In genomic region chr19:1882786-1883692, GRCh38 we compare ENCODE assay signal across 8 cellular contexts. TPM values are rescaled to one million over a fixed set of nuclear protein-coding genes. Genes with fewer than 3 reads are reported as not detected.
DNase-seq lines count a peak whose midpoint lies in the region; ATAC-seq and TF ChIP-seq lines count a peak whose summit lies in the region.
"Had no signal": no experiment of that assay in that cellular context is flagged by ENCODE, and none has a peak within 500 bp of the region (broad histone marks: within the 10 kb centered on the region; RNA-seq: fewer than 3 reads in every experiment).

No MANE protein-coding gene starts in this region.

- H3K4me1 Mint-ChIP-seq in activated T-helper 1 cell treated with anti-CD3 and anti-CD28 coated beads, Interleukin-12 subunit alpha, Interleukin-12 subunit beta, Interleukin-2, Interleukin-4 antibody, amounts not matched to agents 30 ng/mL and 10 ng/mL and 1 ng/mL, durations not matched to agents 14 hours and 24 hours and 36 hours (ENCODE audit: low read depth), result peaks cover 28% of the 10 kb centered on the region
- peaks cover 34 to 38% of the 10 kb centered on the region in 2 donors for H3K4me1 Mint-ChIP-seq in stimulated activated naive B cell treated with anti-CD40 and anti-IgM and Interleukin-4, amounts not matched to agents 10 μg/mL and 1 μg/mL and 100 μg/mL, for 72 hours

- H3K27ac Mint-ChIP-seq in activated T-helper 1 cell treated with anti-CD3 and anti-CD28 coated beads, Interleukin-12 subunit alpha, Interleukin-12 subunit beta, Interleukin-2, Interleukin-4 antibody, amounts not matched to agents 30 ng/mL and 10 ng/mL and 1 ng/mL, durations not matched to agents 14 hours and 24 hours and 36 hours, result peak overlapping the region; percentile 99
- H3K27ac Mint-ChIP-seq in stimulated activated naive B cell treated with anti-CD40 and anti-IgM and Interleukin-4, amounts not matched to agents 10 μg/mL and 1 μg/mL and 100 μg/mL, for 72 hours, result peak overlapping the region; percentile 92

- no peaks in the 10 kb centered on the region for H3K27me3 Mint-ChIP-seq in activated T-helper 1 cell treated with anti-CD3 and anti-CD28 coated beads, Interleukin-12 subunit alpha, Interleukin-12 subunit beta, Interleukin-2, Interleukin-4 antibody, amounts not matched to agents 30 ng/mL and 10 ng/mL and 1 ng/mL, durations not matched to agents 14 hours and 24 hours and 36 hours (ENCODE audit: insufficient read depth)
- H3K27me3 Mint-ChIP-seq in stimulated activated naive B cell treated with anti-CD40 and anti-IgM and Interleukin-4, amounts not matched to agents 10 μg/mL and 1 μg/mL and 100 μg/mL, for 72 hours, result no peaks in the 10 kb centered on the region

- H3K27ac ChIP-seq in HL-60 (replicated peaks) (peak overlapping the region; percentile 77), right cardiac atrium (ENCODE audit: low read length) (peak overlapping the region; percentile 57)

- H3K9me3 Mint-ChIP-seq in activated T-helper 1 cell treated with anti-CD3 and anti-CD28 coated beads, Interleukin-12 subunit alpha, Interleukin-12 subunit beta, Interleukin-2, Interleukin-4 antibody, amounts not matched to agents 30 ng/mL and 10 ng/mL and 1 ng/mL, durations not matched to agents 14 hours and 24 hours and 36 hours, result no peaks in the 10 kb centered on the region
- no peaks in the 10 kb centered on the region for H3K9me3 Mint-ChIP-seq in stimulated activated naive B cell treated with anti-CD40 and anti-IgM and Interleukin-4, amounts not matched to agents 10 μg/mL and 1 μg/mL and 100 μg/mL, for 72 hours

- H3K4me1 ChIP-seq in right cardiac atrium (ENCODE audit: control insufficient read depth, insufficient read depth, low read length), result no peaks in the 10 kb centered on the region

- WGBS in right cardiac atrium, result 46% methylated on average over 25 of the region's 25 CpGs

- intact Hi-C loops in activated T-helper 1 cell treated with anti-CD3 and anti-CD28 coated beads, Interleukin-12 subunit alpha, Interleukin-12 subunit beta, Interleukin-2, Interleukin-4 antibody, amounts not matched to agents 30 ng/mL and 10 ng/mL and 1 ng/mL, durations not matched to agents 14 hours and 24 hours and 36 hours (cut with micrococcal nuclease), result loop anchor here (1.0 kb wide), 2 partner anchors 14 to 19 kb away; no protein-coding TSS in a partner anchor
- intact Hi-C loops in right cardiac atrium (cut with DNase I), result no loop called here

- DNase-seq in HL-60 (ENCODE audit: low read depth in 1 of 2, low spot score in 1 of 2), result no peak
- DNase-seq in activated T-helper 1 cell treated with anti-CD3 and anti-CD28 coated beads, Interleukin-12 subunit alpha, Interleukin-12 subunit beta, Interleukin-2, Interleukin-4 antibody, amounts not matched to agents 30 ng/mL and 10 ng/mL and 1 ng/mL, durations not matched to agents 14 hours and 24 hours and 36 hours (ENCODE audit: low spot score), result no peak
- no peak for DNase-seq in right cardiac atrium
- no peak for DNase-seq in stimulated activated naive B cell treated with anti-CD40 and anti-IgM and Interleukin-4, amounts not matched to agents 10 μg/mL and 1 μg/mL and 100 μg/mL, for 72 hours
- no peak for DNase-seq in islet precursor cell
- DNase-seq in NCI-H82 treated with DMSO at 0.1 percent for 48 hours (lab: John Stamatoyannopoulos, UW; ENCODE audit: unreplicated experiment), result no peak
- DNase-seq in HK-2 (ENCODE audit: unreplicated experiment), result no peak
- DNase-seq: NCI-H1417 treated with DMSO at 0.1 percent for 48 hours had no signal

- H3K4me3 Mint-ChIP-seq in activated T-helper 1 cell treated with anti-CD3 and anti-CD28 coated beads, Interleukin-12 subunit alpha, Interleukin-12 subunit beta, Interleukin-2, Interleukin-4 antibody, amounts not matched to agents 30 ng/mL and 10 ng/mL and 1 ng/mL, durations not matched to agents 14 hours and 24 hours and 36 hours, result peak overlapping the region; percentile 99
- peak overlapping the region; percentile 95 to 98 for H3K4me3 Mint-ChIP-seq in stimulated activated naive B cell treated with anti-CD40 and anti-IgM and Interleukin-4, amounts not matched to agents 10 μg/mL and 1 μg/mL and 100 μg/mL, for 72 hours

- no peaks in the 10 kb centered on the region for H3K9me3 ChIP-seq in right cardiac atrium (ENCODE audit: control insufficient read depth, low read length)

- H3K4me3 ChIP-seq in HL-60 (replicated peaks; ENCODE audit: insufficient read depth, low read length), result no peak overlapping the region
- no peak overlapping the region for H3K4me3 ChIP-seq in right cardiac atrium (ENCODE audit: low read length)

- peaks cover 14% of the 10 kb centered on the region for H3K36me3 Mint-ChIP-seq in activated T-helper 1 cell treated with anti-CD3 and anti-CD28 coated beads, Interleukin-12 subunit alpha, Interleukin-12 subunit beta, Interleukin-2, Interleukin-4 antibody, amounts not matched to agents 30 ng/mL and 10 ng/mL and 1 ng/mL, durations not matched to agents 14 hours and 24 hours and 36 hours (ENCODE audit: low read depth)
- H3K36me3 Mint-ChIP-seq in stimulated activated naive B cell treated with anti-CD40 and anti-IgM and Interleukin-4, amounts not matched to agents 10 μg/mL and 1 μg/mL and 100 μg/mL, for 72 hours, result peaks cover 9 to 11% of the 10 kb centered on the region in 2 donors

- no peak for ATAC-seq in right cardiac atrium
- ATAC-seq in stimulated activated naive B cell treated with anti-CD40 and anti-IgM and Interleukin-4, amounts not matched to agents 10 μg/mL and 1 μg/mL and 100 μg/mL, for 72 hours (replicated peaks), result no peak

- TF ChIP-seq CTCF in HL-60 (IDR thresholded peaks at IDR 0.05; ENCODE audit: insufficient read depth, low read length), result no peak

- H3K27me3 ChIP-seq in HL-60 (ENCODE audit: insufficient read depth, poor library complexity, severe bottlenecking), result no peaks in the 10 kb centered on the region
- no peaks in the 10 kb centered on the region for H3K27me3 ChIP-seq in right cardiac atrium (ENCODE audit: control insufficient read depth, insufficient read depth)

RNA-seq across cellular contexts. Expression of gene ABHD17A, which starts 2.3 kb away (rescaled TPM):
- total RNA-seq in activated T-helper 1 cell treated with anti-CD3 and anti-CD28 coated beads, Interleukin-12 subunit alpha, Interleukin-12 subunit beta, Interleukin-2, Interleukin-4 antibody, amounts not matched to agents 30 ng/mL and 10 ng/mL and 1 ng/mL, durations not matched to agents 14 hours and 24 hours and 36 hours, result 115 TPM in 2 replicates
- total RNA-seq in right cardiac atrium, result 10 to 100 TPM; 64.4 to 71.3 (median 68.3) TPM
- polyA plus RNA-seq in right cardiac atrium, result 96.0 TPM

RNA-seq across cellular contexts. Expression of gene KLF16, which starts 19.7 kb away (rescaled TPM):
- total RNA-seq in activated T-helper 1 cell treated with anti-CD3 and anti-CD28 coated beads, Interleukin-12 subunit alpha, Interleukin-12 subunit beta, Interleukin-2, Interleukin-4 antibody, amounts not matched to agents 30 ng/mL and 10 ng/mL and 1 ng/mL, durations not matched to agents 14 hours and 24 hours and 36 hours, result 34.5 and 39.1 TPM in 2 replicates
- total RNA-seq in right cardiac atrium, result 10 to 100 TPM in 1 of 4 donors, 1 to 10 TPM in 3; 6.4 to 11.1 (median 7.3) TPM
- 4.5 TPM for polyA plus RNA-seq in right cardiac atrium

RNA-seq across cellular contexts. Expression of gene ADAT3, which starts 22.2 kb away (rescaled TPM):
- total RNA-seq in activated T-helper 1 cell treated with anti-CD3 and anti-CD28 coated beads, Interleukin-12 subunit alpha, Interleukin-12 subunit beta, Interleukin-2, Interleukin-4 antibody, amounts not matched to agents 30 ng/mL and 10 ng/mL and 1 ng/mL, durations not matched to agents 14 hours and 24 hours and 36 hours, result 8.4 and 9.6 TPM in 2 replicates
- total RNA-seq in right cardiac atrium, result 1 to 10 TPM; 1.2 to 2.7 (median 2.0) TPM
- 1.8 TPM for polyA plus RNA-seq in right cardiac atrium

RNA-seq across cellular contexts. Expression of gene SCAMP4, which starts 22.2 kb away (rescaled TPM):
- 38.0 and 41.5 TPM in 2 replicates for total RNA-seq in activated T-helper 1 cell treated with anti-CD3 and anti-CD28 coated beads, Interleukin-12 subunit alpha, Interleukin-12 subunit beta, Interleukin-2, Interleukin-4 antibody, amounts not matched to agents 30 ng/mL and 10 ng/mL and 1 ng/mL, durations not matched to agents 14 hours and 24 hours and 36 hours
- total RNA-seq in right cardiac atrium, result 10 to 100 TPM; 18.4 to 19.9 (median 18.9) TPM
- polyA plus RNA-seq in right cardiac atrium, result 16.1 TPM

RNA-seq across cellular contexts. Expression of gene REXO1, which starts 34.8 kb away (rescaled TPM):
- total RNA-seq in activated T-helper 1 cell treated with anti-CD3 and anti-CD28 coated beads, Interleukin-12 subunit alpha, Interleukin-12 subunit beta, Interleukin-2, Interleukin-4 antibody, amounts not matched to agents 30 ng/mL and 10 ng/mL and 1 ng/mL, durations not matched to agents 14 hours and 24 hours and 36 hours, result 64.5 and 70.5 TPM in 2 replicates
- 10 to 100 TPM; 12.8 to 22.1 (median 17.4) TPM for total RNA-seq in right cardiac atrium
- polyA plus RNA-seq in right cardiac atrium, result 15.3 TPM
